In genomic region chr3:15796771-15797599, GRCh38 we compare ENCODE assay signal across 1 cellular context.
TF ChIP-seq lines count a peak whose summit lies in the region.

No MANE protein-coding gene starts in this region.

TF ChIP-seq in K562, 482 proteins besides CTCF, POLR2A, EP300 and RAD21 (continued from another document and continues in another):
- TF ChIP-seq, protein P1, sequence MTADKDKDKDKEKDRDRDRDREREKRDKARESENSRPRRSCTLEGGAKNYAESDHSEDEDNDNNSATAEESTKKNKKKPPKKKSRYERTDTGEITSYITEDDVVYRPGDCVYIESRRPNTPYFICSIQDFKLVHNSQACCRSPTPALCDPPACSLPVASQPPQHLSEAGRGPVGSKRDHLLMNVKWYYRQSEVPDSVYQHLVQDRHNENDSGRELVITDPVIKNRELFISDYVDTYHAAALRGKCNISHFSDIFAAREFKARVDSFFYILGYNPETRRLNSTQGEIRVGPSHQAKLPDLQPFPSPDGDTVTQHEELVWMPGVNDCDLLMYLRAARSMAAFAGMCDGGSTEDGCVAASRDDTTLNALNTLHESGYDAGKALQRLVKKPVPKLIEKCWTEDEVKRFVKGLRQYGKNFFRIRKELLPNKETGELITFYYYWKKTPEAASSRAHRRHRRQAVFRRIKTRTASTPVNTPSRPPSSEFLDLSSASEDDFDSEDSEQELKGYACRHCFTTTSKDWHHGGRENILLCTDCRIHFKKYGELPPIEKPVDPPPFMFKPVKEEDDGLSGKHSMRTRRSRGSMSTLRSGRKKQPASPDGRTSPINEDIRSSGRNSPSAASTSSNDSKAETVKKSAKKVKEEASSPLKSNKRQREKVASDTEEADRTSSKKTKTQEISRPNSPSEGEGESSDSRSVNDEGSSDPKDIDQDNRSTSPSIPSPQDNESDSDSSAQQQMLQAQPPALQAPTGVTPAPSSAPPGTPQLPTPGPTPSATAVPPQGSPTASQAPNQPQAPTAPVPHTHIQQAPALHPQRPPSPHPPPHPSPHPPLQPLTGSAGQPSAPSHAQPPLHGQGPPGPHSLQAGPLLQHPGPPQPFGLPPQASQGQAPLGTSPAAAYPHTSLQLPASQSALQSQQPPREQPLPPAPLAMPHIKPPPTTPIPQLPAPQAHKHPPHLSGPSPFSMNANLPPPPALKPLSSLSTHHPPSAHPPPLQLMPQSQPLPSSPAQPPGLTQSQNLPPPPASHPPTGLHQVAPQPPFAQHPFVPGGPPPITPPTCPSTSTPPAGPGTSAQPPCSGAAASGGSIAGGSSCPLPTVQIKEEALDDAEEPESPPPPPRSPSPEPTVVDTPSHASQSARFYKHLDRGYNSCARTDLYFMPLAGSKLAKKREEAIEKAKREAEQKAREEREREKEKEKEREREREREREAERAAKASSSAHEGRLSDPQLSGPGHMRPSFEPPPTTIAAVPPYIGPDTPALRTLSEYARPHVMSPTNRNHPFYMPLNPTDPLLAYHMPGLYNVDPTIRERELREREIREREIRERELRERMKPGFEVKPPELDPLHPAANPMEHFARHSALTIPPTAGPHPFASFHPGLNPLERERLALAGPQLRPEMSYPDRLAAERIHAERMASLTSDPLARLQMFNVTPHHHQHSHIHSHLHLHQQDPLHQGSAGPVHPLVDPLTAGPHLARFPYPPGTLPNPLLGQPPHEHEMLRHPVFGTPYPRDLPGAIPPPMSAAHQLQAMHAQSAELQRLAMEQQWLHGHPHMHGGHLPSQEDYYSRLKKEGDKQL (CRISPR knock-in tag; IDR thresholded peaks at IDR 0.05; ENCODE audit: borderline replicate concordance): no peak
- TF ChIP-seq SMARCE1 (IDR thresholded peaks at IDR 0.05) (peak; percentile 45; the same call in 1 of the 2 replicates), SETDB1 (IDR thresholded peaks at IDR 0.05; ENCODE audit: low read length) (no peak), PHB2 (IDR thresholded peaks at IDR 0.05; ENCODE audit: low read depth) (no peak), E2F3 (CRISPR knock-in tag; IDR thresholded peaks at IDR 0.05) (no peak), MGA (IDR thresholded peaks at IDR 0.05) (no peak), CEBPG (CRISPR knock-in tag; IDR thresholded peaks at IDR 0.05) (no peak), CEBPG (tag; conservative IDR thresholded peaks at IDR 0.05 in 1 of 2, IDR thresholded peaks at IDR 0.05 in 1 of 2) (0 out of 4 replicates have a peak, but pooled peaks of 1 of the 2 experiments have one; percentile 5), NELFE (IDR thresholded peaks at IDR 0.05; ENCODE audit: insufficient read depth, insufficient read length) (no peak), KAT2B (IDR thresholded peaks at IDR 0.05; ENCODE audit: low read depth, low read length) (no peak), MTA2 (IDR thresholded peaks at IDR 0.05; ENCODE audit: low read depth) (no peak), ZNF589 (CRISPR knock-in tag; IDR thresholded peaks at IDR 0.05; ENCODE audit: low read depth) (peak; percentile 3; the same call in 1 of the 2 replicates), ZBTB26 (CRISPR knock-in tag; IDR thresholded peaks at IDR 0.05) (no peak), SUPT5H (IDR thresholded peaks at IDR 0.05) (no peak), FOXJ3 (CRISPR knock-in tag; IDR thresholded peaks at IDR 0.05) (no peak), KDM4B (IDR thresholded peaks at IDR 0.05; ENCODE audit: borderline replicate concordance in 2 of 2, low read depth in 1 of 2) (no peak), DPF2 (IDR thresholded peaks at IDR 0.05) (peak; percentile 43; the same call in 1 of the 2 replicates), ZNF639 (CRISPR knock-in tag; conservative IDR thresholded peaks at IDR 0.05 in 1 of 2, IDR thresholded peaks at IDR 0.05 in 1 of 2) (0 out of 4 replicates have a peak, but pooled peaks of 1 of the 2 experiments have one; percentile 7), LEF1 (IDR thresholded peaks at IDR 0.05) (no peak), NFIC (IDR thresholded peaks at IDR 0.05) (no peak), ZNF644 (tag; IDR thresholded peaks at IDR 0.05; ENCODE audit: low read depth) (peak; percentile 60), ARID2 (IDR thresholded peaks at IDR 0.05) (no peak), ZNF24 (IDR thresholded peaks at IDR 0.05) (no peak), DIDO1 (tag; IDR thresholded peaks at IDR 0.05; ENCODE audit: low read depth) (no peak), MEF2D (tag; conservative IDR thresholded peaks at IDR 0.05; ENCODE audit: low read depth) (no peak), ERF (CRISPR knock-in tag; IDR thresholded peaks at IDR 0.05) (no peak), KLF1 (tag; IDR thresholded peaks at IDR 0.05) (no peak), SMAD4 (CRISPR knock-in tag; conservative IDR thresholded peaks at IDR 0.05) (no peak; the same call in 1 of the 2 replicates), HNRNPK (IDR thresholded peaks at IDR 0.05; ENCODE audit: low read depth, low read length, poor library complexity, severe bottlenecking) (no peak), ZNF57 (CRISPR knock-in tag; IDR thresholded peaks at IDR 0.05) (no peak), BRD9 (IDR thresholded peaks at IDR 0.05; ENCODE audit: low read depth, partially characterized antibody) (peak; percentile 80), NRF1 (conservative IDR thresholded peaks at IDR 0.05 in 1 of 2, IDR thresholded peaks at IDR 0.05 in 1 of 2) (no peak), KLF10 (CRISPR knock-in tag; IDR thresholded peaks at IDR 0.05) (no peak), ZZZ3 (IDR thresholded peaks at IDR 0.05) (no peak), GTF2E2 (tag; IDR thresholded peaks at IDR 0.05) (peak; percentile 13; the same call in 1 of the 2 replicates), RAD51 (IDR thresholded peaks at IDR 0.05; ENCODE audit: borderline replicate concordance, low read depth) (no peak), HOXB6 (CRISPR knock-in tag; IDR thresholded peaks at IDR 0.05; ENCODE audit: borderline replicate concordance) (no peak), TCF7 (IDR thresholded peaks at IDR 0.05; ENCODE audit: borderline replicate concordance) (no peak), ZNF668 (CRISPR knock-in tag; IDR thresholded peaks at IDR 0.05) (no peak), POLR2AphosphoS5 (IDR thresholded peaks at IDR 0.05; ENCODE audit: control insufficient read depth, insufficient read depth, low read depth, low read length) (no peak)
- TF ChIP-seq, protein P2, sequence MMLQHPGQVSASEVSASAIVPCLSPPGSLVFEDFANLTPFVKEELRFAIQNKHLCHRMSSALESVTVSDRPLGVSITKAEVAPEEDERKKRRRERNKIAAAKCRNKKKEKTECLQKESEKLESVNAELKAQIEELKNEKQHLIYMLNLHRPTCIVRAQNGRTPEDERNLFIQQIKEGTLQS (IDR thresholded peaks at IDR 0.05): peak; percentile 84
- TF ChIP-seq, protein P2 (CRISPR knock-in tag; conservative IDR thresholded peaks at IDR 0.05): no peak
- TF ChIP-seq, protein P3, sequence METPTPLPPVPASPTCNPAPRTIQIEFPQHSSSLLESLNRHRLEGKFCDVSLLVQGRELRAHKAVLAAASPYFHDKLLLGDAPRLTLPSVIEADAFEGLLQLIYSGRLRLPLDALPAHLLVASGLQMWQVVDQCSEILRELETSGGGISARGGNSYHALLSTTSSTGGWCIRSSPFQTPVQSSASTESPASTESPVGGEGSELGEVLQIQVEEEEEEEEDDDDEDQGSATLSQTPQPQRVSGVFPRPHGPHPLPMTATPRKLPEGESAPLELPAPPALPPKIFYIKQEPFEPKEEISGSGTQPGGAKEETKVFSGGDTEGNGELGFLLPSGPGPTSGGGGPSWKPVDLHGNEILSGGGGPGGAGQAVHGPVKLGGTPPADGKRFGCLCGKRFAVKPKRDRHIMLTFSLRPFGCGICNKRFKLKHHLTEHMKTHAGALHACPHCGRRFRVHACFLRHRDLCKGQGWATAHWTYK (CRISPR knock-in tag; IDR thresholded peaks at IDR 0.05): no peak
